ENCODE assay signal across 9 cellular contexts in the genomic region with DNA sequence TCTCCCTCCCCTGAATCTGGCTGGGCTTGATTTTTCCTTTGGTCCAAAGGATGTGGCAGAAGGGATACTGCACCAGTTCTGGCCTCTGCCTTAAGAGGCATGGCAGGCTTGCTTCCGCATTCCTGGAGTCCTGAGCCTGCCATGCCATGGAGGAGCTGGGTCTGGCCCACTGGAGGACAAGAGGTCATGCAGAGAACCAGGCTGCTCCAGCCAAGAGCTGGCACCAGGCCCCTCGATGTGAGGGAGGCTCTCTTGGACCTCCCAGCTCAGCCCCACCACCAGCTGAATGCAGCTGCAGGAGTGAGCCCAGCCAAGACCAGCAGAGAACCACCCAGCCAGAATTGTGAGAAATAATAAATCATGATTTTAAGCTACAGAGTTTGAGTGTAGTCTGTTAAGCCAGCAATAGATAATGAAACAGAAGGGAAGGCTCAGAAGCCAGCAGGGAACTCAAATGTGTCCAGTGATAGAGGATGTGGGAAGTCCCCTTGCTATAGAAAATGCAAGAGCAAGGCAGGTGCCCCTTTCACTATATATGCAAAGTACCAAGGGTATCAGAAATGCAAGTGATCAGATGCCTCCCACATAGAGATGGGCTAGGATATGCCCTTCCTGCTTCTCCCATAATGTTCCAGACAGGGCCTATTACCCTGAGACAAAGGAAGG.
DNase-seq lines count a peak whose midpoint lies in the region; ATAC-seq and TF ChIP-seq lines count a peak whose summit lies in the region.
"Had no signal": no experiment of that assay in that cellular context is flagged by ENCODE, and none has a peak within 500 bp of the region (broad histone marks: within the 10 kb centered on the region; RNA-seq: fewer than 3 reads in every experiment).

No MANE protein-coding gene starts in this region.

- intact Hi-C loops in Right ventricle myocardium inferior (cut with DNase I): no loop called here
- intact Hi-C loops in cardiac septum (cut with DNase I): no loop called here

- H4K5ac ChIP-seq in H9 (ENCODE audit: insufficient read length, low read depth, low read length): no peak overlapping the region

- no peaks in the 10 kb centered on the region for H3K9me3 ChIP-seq in H9 (ENCODE audit: control insufficient read depth, low read depth, low read length)
- no peaks in the 10 kb centered on the region for H3K9me3 ChIP-seq in smooth muscle cell (replicated peaks; ENCODE audit: low read depth)

- no peak overlapping the region for H2BK20ac ChIP-seq in H9 (ENCODE audit: low read depth, low read length, poor library complexity, severe bottlenecking)

- ATAC-seq in Right ventricle myocardium inferior: peak; percentile 87
- peak; percentile 49 for ATAC-seq in HG03135 (IDR thresholded peaks at IDR 0.05; ENCODE audit: unreplicated experiment)

- no peaks in the 10 kb centered on the region for H3K36me3 Mint-ChIP-seq in H9 (ENCODE audit: insufficient read depth in 1 of 3, low read depth in 3 of 3)

- H3K27me3 ChIP-seq in H9 (ENCODE audit: insufficient read depth, low read length) (no peaks in the 10 kb centered on the region), smooth muscle cell (ENCODE audit: low read depth) (no peaks in the 10 kb centered on the region)

- peak; percentile 90 for DNase-seq in Right ventricle myocardium inferior (ENCODE audit: missing footprints)
- no peak for DNase-seq in cardiac septum (ENCODE audit: low spot score)
- DNase-seq in cerebellum (ENCODE audit: low spot score): peak; percentile 49
- no peak for DNase-seq in H4 (ENCODE audit: low spot score)
- no peak for DNase-seq in H9
- DNase-seq in smooth muscle cell (lab: John Stamatoyannopoulos, UW; ENCODE audit: unreplicated experiment): no peak
- DNase-seq in GOT3 (lab: John Stamatoyannopoulos, UW): no peak
- DNase-seq: activated CD4-positive, alpha-beta T cell treated with anti-CD3 and anti-CD28 coated beads, Interleukin-2, amount 50 U/mL, for 4 hours had no signal

- no peak overlapping the region for H3K56ac ChIP-seq in H9 (ENCODE audit: insufficient read length, low read depth, low read length)

- no peak overlapping the region for H4K8ac ChIP-seq in H9 (replicated peaks; ENCODE audit: insufficient read length, low read depth, low read length)

- H3K23me2 ChIP-seq in H9 (ENCODE audit: insufficient read length, low read depth, low read length, poor library complexity, severe bottlenecking): no peaks in the 10 kb centered on the region

- H4K20me1 ChIP-seq in H9 (ENCODE audit: control insufficient read depth, insufficient read depth, insufficient read length): no peaks in the 10 kb centered on the region
- H4K20me1 ChIP-seq in smooth muscle cell (ENCODE audit: low read depth): no peaks in the 10 kb centered on the region

- H3K18ac ChIP-seq in H9 (ENCODE audit: insufficient read length, low read depth, low read length): no peak overlapping the region

- H2BK5ac ChIP-seq in H9 (ENCODE audit: insufficient read length, low read length): no peak overlapping the region

- no peak overlapping the region for H3T11ph ChIP-seq in H9 (ENCODE audit: low read length)

- H3K36me3 ChIP-seq in smooth muscle cell (ENCODE audit: low read depth): no peaks in the 10 kb centered on the region

- H3K4me3 ChIP-seq in smooth muscle cell: no peak overlapping the region

- H3K27me3 Mint-ChIP-seq in H9 (ENCODE audit: low read depth): peaks cover 2% of the 10 kb centered on the region

- 0 out of 4 replicates have a peak, but pooled peaks cover 0 to 3% of the 10 kb centered on the region in 2 experiments for H3K4me1 Mint-ChIP-seq in H9

- no peak overlapping the region for H2BK120ac ChIP-seq in H9 (ENCODE audit: low read depth, low read length, poor library complexity, severe bottlenecking)

- no peaks in the 10 kb centered on the region; a peak in 1 of 5 replicates for H3K9me3 Mint-ChIP-seq in H9

- no peak overlapping the region for H3K14ac ChIP-seq in H9 (ENCODE audit: insufficient read depth, low read length)

- H3K27ac ChIP-seq in H9 (ENCODE audit: insufficient read length, low read depth, low read length) (no peak overlapping the region), smooth muscle cell (ENCODE audit: low read depth) (no peak overlapping the region)

- H4K91ac ChIP-seq in H9 (ENCODE audit: insufficient read length, low read depth, low read length): no peak overlapping the region

- H3F3A ChIP-seq in smooth muscle cell (ENCODE audit: low read depth): no peaks in the 10 kb centered on the region

- no peak overlapping the region for H2AFZ ChIP-seq in H9 (ENCODE audit: low read length)
- no peak overlapping the region for H2AFZ ChIP-seq in smooth muscle cell (ENCODE audit: low read depth)

- H3K23ac ChIP-seq in H9 (ENCODE audit: insufficient read length, low read depth, low read length): no peak overlapping the region

- no peaks in the 10 kb centered on the region for H3K79me1 ChIP-seq in H9 (ENCODE audit: insufficient read depth, low read depth, low read length, poor library complexity, severe bottlenecking)

- H3K9ac ChIP-seq in H9 (ENCODE audit: extremely low read depth, insufficient read length, low read length): no peak overlapping the region
- no peak overlapping the region for H3K9ac ChIP-seq in smooth muscle cell (ENCODE audit: low read depth)

- H3K4me1 ChIP-seq in H9 (ENCODE audit: insufficient read depth, low read length) (no peaks in the 10 kb centered on the region), smooth muscle cell (ENCODE audit: low read depth) (no peaks in the 10 kb centered on the region)

- no peak for TF ChIP-seq CTCF in H9 (conservative IDR thresholded peaks at IDR 0.05)
- no peak for TF ChIP-seq CTCF in smooth muscle cell (IDR thresholded peaks at IDR 0.05; ENCODE audit: borderline replicate concordance, insufficient read depth, poor library complexity, severe bottlenecking)

- no peak overlapping the region for H3K4me2 ChIP-seq in H9 (ENCODE audit: insufficient read depth, insufficient read length, low read length)
- no peak overlapping the region for H3K4me2 ChIP-seq in smooth muscle cell

- H2AK5ac ChIP-seq in H9 (ENCODE audit: insufficient read length, low read length): no peak overlapping the region

- H3K4me3 Mint-ChIP-seq in H9: no peak overlapping the region

- H2BK12ac ChIP-seq in H9 (ENCODE audit: insufficient read length, low read depth, low read length): no peak overlapping the region

- no peaks in the 10 kb centered on the region for H3K79me2 ChIP-seq in H9 (ENCODE audit: insufficient read depth, low read length)
- H3K79me2 ChIP-seq in smooth muscle cell (ENCODE audit: low read depth): no peaks in the 10 kb centered on the region

- peak overlapping the region in 1 of 3 experiments; percentile 40; a peak in 3 of 7 replicates for H3K27ac Mint-ChIP-seq in H9

- H2BK15ac ChIP-seq in H9 (ENCODE audit: low read depth, low read length): no peak overlapping the region

- H3K4ac ChIP-seq in H9 (ENCODE audit: low read depth, low read length): no peak overlapping the region

- WGBS in H9 (ENCODE audit: extremely low coverage, insufficient read length, low lambda C conversion rate): no CpG with 5 or more reads among the region's 2 CpGs
- WGBS in smooth muscle cell (ENCODE audit: low lambda C conversion rate): 94% methylated on average over 2 of the region's 2 CpGs

Comparison
In these comparisons a context has a peak if more than half of its experiments do, and no peak if none do; other contexts are left out.
1. DNase-seq: peak in Right ventricle myocardium inferior (single experiment) and cerebellum (single experiment); none in cardiac septum (single experiment), H4 (single experiment), H9 (single experiment), smooth muscle cell (single experiment) and GOT3 (single experiment).